In the genomic region with DNA sequence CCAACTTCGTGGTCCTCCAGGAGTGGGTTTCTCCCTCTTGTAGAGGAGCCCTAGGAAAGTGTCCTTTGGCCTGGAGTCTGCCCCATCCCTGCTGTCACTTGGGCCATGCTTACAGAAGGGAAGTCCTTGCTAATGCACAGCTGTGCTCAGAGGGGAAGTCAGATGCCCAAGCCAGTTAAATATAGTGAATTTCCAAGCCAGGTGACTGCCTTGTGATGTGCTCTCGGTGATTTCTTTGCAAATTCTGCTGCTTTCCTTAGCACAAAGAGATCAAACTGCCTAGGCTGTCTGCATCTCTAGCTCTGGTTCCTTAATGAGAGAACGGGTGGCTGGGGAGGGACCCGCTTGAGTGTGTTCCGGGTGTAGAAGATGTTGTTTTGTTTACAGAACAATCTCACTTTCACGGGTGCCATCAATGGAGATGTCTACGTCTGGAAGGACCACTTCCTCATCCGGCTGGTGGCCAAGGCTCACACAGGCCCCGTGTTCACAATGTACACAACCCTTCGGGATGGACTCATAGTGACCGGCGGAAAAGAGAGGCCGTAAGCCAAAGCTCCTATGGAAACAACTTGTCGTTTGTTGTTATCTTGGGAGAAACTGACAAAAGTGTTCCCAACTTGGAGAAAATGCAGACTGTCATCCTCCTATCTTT, we compare ENCODE assay signal across 17 cellular contexts.
DNase-seq lines count a peak whose midpoint lies in the region; ATAC-seq and TF ChIP-seq lines count a peak whose summit lies in the region.
"Had no signal": no experiment of that assay in that cellular context is flagged by ENCODE, and none has a peak within 500 bp of the region (broad histone marks: within the 10 kb centered on the region; RNA-seq: fewer than 3 reads in every experiment).

No MANE protein-coding gene starts in this region.

- no peak for TF ChIP-seq POLR2A in spleen (IDR thresholded peaks at IDR 0.05)

- no peaks in the 10 kb centered on the region for H3K79me2 ChIP-seq in OCI-LY7 (ENCODE audit: insufficient read depth, low read depth, low read length)

- CTCF ChIA-PET in GM10248 (lab: Yijun Ruan, JAX) = interaction anchor here (2.7 kb wide), 1 partner anchor 59 kb away, joined by 10 read pairs; no protein-coding TSS in a partner anchor
- CTCF ChIA-PET in OCI-LY7 (lab: Charles Lee; ENCODE audit: unreplicated experiment) = no interaction called here

- DNase-seq in GM10248 (ENCODE audit: extremely low spot score) (peak; percentile 6), OCI-LY7 (ENCODE audit: low spot score) (peak; percentile 11), spleen (peak; percentile 48), NCI-H82 (lab: John Stamatoyannopoulos, UW) (no peak)
- DNase-seq: AML-193; CD4-positive, alpha-beta T cell; DMS79; HFFc6; MM.1S; NCI-H1417; NCI-H1930; NCI-H526 treated with DMSO at 0.1 percent for 48 hours; PC-3; SJCRH30 had no signal

- no peak for TF ChIP-seq CTCF in GM10248 (IDR thresholded peaks at IDR 0.05; ENCODE audit: control extremely low read depth, extremely low read depth, low read depth, missing control alignments)
- TF ChIP-seq CTCF in OCI-LY7 (conservative IDR thresholded peaks at IDR 0.05; ENCODE audit: low read length) = no peak
- no peak for TF ChIP-seq CTCF in spleen (IDR thresholded peaks at IDR 0.05 in 8 of 11, conservative IDR thresholded peaks at IDR 0.05 in 3 of 11)

- H3K27ac ChIP-seq in OCI-LY7 (ENCODE audit: low read depth, low read length, poor library complexity, severe bottlenecking) (no peak overlapping the region), layer of hippocampus (ENCODE audit: low read depth, low read length) (peak overlapping the region; percentile 21), spleen (no peak overlapping the region)
- H3K27ac ChIP-seq: SJCRH30 had no signal

- WGBS in spleen, 5 donors = 77 to 85% (median 79%) methylated on average over 14 of the region's 14 CpGs

- ATAC-seq in GM21381 (IDR thresholded peaks at IDR 0.05; ENCODE audit: unreplicated experiment) = no peak
- ATAC-seq in GM18867 (IDR thresholded peaks at IDR 0.05; ENCODE audit: unreplicated experiment) = no peak
- ATAC-seq: PC-3 had no signal

- no peaks in the 10 kb centered on the region for H3K4me1 ChIP-seq in OCI-LY7 (ENCODE audit: insufficient read depth, low read length, poor library complexity, severe bottlenecking)
- H3K4me1 ChIP-seq in spleen = no peaks in the 10 kb centered on the region
- H3K4me1 ChIP-seq: SJCRH30 had no signal

- H3K9me2 ChIP-seq in OCI-LY7 (ENCODE audit: insufficient read depth, low read length) = no peaks in the 10 kb centered on the region

- BruUV-seq in OCI-LY7 (replicated peaks; lab: Mats Ljungman, UMichigan) = no TSS peak

- H4K20me1 ChIP-seq in OCI-LY7 (ENCODE audit: insufficient read depth, low read length) = no peaks in the 10 kb centered on the region

- peaks cover 96% of the 10 kb centered on the region for H3K36me3 ChIP-seq in OCI-LY7 (ENCODE audit: insufficient read depth, low read length)
- H3K36me3 ChIP-seq in spleen = no peaks in the 10 kb centered on the region
- H3K36me3 ChIP-seq: SJCRH30 had no signal

- intact Hi-C loops in OCI-LY7 (cut with micrococcal nuclease; ENCODE audit: unreplicated experiment) = no loop called here
- intact Hi-C loops in spleen (cut with DNase I; ENCODE audit: low total_unique reads) = no loop called here

- H3K27me3 ChIP-seq in layer of hippocampus (ENCODE audit: control insufficient read depth, insufficient read depth, low read length) (no peaks in the 10 kb centered on the region), spleen (replicated peaks in 1 of 7) (no peaks in the 10 kb centered on the region)
- H3K27me3 ChIP-seq: SJCRH30 had no signal

- H3K9me3 ChIP-seq in OCI-LY7 (ENCODE audit: low read length) = no peaks in the 10 kb centered on the region
- no peaks in the 10 kb centered on the region for H3K9me3 ChIP-seq in spleen
- H3K9me3 ChIP-seq: SJCRH30 had no signal

- H3K4me3 ChIP-seq in OCI-LY7 (ENCODE audit: low read depth, low read length, poor library complexity, severe bottlenecking) (no peak overlapping the region), spleen (no peak overlapping the region)
- H3K4me3 ChIP-seq: SJCRH30 had no signal

- H2AFZ ChIP-seq in OCI-LY7 (ENCODE audit: low read length) = no peak overlapping the region

- H3K4me2 ChIP-seq in OCI-LY7 (ENCODE audit: low read length) = no peak overlapping the region

- POLR2A ChIA-PET in GM10248 (lab: Yijun Ruan, JAX) = no interaction called here
- POLR2A ChIA-PET in OCI-LY7 (lab: Charles Lee) = no interaction called here
